In the genomic region with DNA sequence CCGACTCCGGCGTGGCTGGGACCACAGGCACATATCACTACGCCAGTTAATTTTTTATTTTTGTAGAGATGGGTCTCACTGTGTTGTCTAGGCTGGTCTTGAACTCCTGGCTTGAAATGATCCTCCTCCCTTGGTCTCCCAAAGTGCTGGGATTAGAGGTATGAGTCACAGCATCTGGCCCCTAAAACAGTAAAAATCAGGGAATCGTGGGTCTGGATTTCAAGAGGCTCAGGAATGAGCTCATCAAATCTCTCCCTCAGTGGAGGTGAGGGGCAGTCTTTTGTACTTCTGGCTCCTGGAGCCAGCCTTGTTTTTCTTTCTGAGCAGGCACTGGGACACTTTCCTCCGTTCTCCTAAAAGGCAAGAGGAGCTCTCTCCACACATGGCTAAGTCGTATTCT, we compare ENCODE assay signal across 1 cellular context.
TF ChIP-seq lines count a peak whose summit lies in the region.

No MANE protein-coding gene starts in this region.

TF ChIP-seq in HEK293, 187 proteins besides CTCF, POLR2A, EP300 and RAD21 (continued from another document):
- TF ChIP-seq ZBTB48 (tag by site-specific recombination; IDR thresholded peaks at IDR 0.05) (peak; percentile 92), WT1 (tag by site-specific recombination; IDR thresholded peaks at IDR 0.05) (peak; percentile 28; the same call in 1 of the 2 replicates), ZNF600 (tag by site-specific recombination; IDR thresholded peaks at IDR 0.05) (peak; percentile 31; the same call in 1 of the 2 replicates), ZNF335 (tag by site-specific recombination; conservative IDR thresholded peaks at IDR 0.05) (peak; percentile 48), ZNF654 (tag by site-specific recombination; IDR thresholded peaks at IDR 0.05; ENCODE audit: low read depth) (no peak)
